In genomic region chrX:9558615-9559014, GRCh38 we compare ENCODE assay signal across 15 cellular contexts.
DNase-seq lines count a peak whose midpoint lies in the region; TF ChIP-seq lines count a peak whose summit lies in the region.
"Had no signal": no experiment of that assay in that cellular context is flagged by ENCODE, and none has a peak within 500 bp of the region (broad histone marks: within the 10 kb centered on the region; RNA-seq: fewer than 3 reads in every experiment).

No MANE protein-coding gene starts in this region.

- no peak overlapping the region for H2BK5ac ChIP-seq in mesenchymal stem cell (ENCODE audit: low read depth, low read length, poor library complexity, severe bottlenecking)

- H3K27ac ChIP-seq in SJCRH30 (no peak overlapping the region), mesenchymal stem cell (ENCODE audit: low read length, poor library complexity, severe bottlenecking) (no peak overlapping the region), prostate gland (no peak overlapping the region)
- H3K27ac ChIP-seq: SK-N-MC had no signal

- H3K4me3 ChIP-seq in SJCRH30, result no peak overlapping the region
- no peak overlapping the region for H3K4me3 ChIP-seq in mesenchymal stem cell (ENCODE audit: insufficient read depth in 1 of 2, low read depth in 1 of 2, low read length in 2 of 2)
- H3K4me3 ChIP-seq in prostate gland, result no peak overlapping the region
- H3K4me3 ChIP-seq: K562, SK-N-MC had no signal

- H2BK120ac ChIP-seq in mesenchymal stem cell (ENCODE audit: low read depth, low read length), result no peak overlapping the region

- H3K79me1 ChIP-seq in mesenchymal stem cell (replicated peaks; ENCODE audit: low read length, poor library complexity, severe bottlenecking), result no peaks in the 10 kb centered on the region

- WGBS in mesenchymal stem cell, result 0% methylated on average over 2 of the region's 4 CpGs
- WGBS in prostate gland, result 48% methylated on average over 4 of the region's 4 CpGs

- no peak overlapping the region for H4K91ac ChIP-seq in mesenchymal stem cell (ENCODE audit: low read length)

- H2AK5ac ChIP-seq in mesenchymal stem cell (ENCODE audit: low read length, severe bottlenecking), result no peak overlapping the region

- no peak overlapping the region for H4K8ac ChIP-seq in mesenchymal stem cell (ENCODE audit: low read length)

- H3K23ac ChIP-seq in mesenchymal stem cell (ENCODE audit: low read length in 2 of 2), result no peak overlapping the region

- H3K4ac ChIP-seq in mesenchymal stem cell (ENCODE audit: low read depth in 1 of 2, low read length in 2 of 2), result no peak overlapping the region

- H3K27me3 ChIP-seq in SJCRH30, result no peaks in the 10 kb centered on the region
- no peaks in the 10 kb centered on the region for H3K27me3 ChIP-seq in mesenchymal stem cell (ENCODE audit: control insufficient read depth in 1 of 2, insufficient read depth in 1 of 2, low read length in 2 of 2)
- no peaks in the 10 kb centered on the region for H3K27me3 ChIP-seq in prostate gland (replicated peaks; ENCODE audit: insufficient read depth)

- DNase-seq in H4 (ENCODE audit: low spot score), result peak; percentile 9
- peak; percentile 3 for DNase-seq in NAMALWA (ENCODE audit: low spot score)
- peak; percentile 30 to 54 for DNase-seq in SJCRH30
- DNase-seq in mesenchymal stem cell, result peak; percentile 32
- DNase-seq in CD1c-positive myeloid dendritic cell (ENCODE audit: extremely low spot score), result no peak
- DNase-seq in prostate gland (ENCODE audit: low spot score), result no peak
- DNase-seq in DMS79 (lab: John Stamatoyannopoulos, UW), result no peak
- no peak for DNase-seq in HPDE6-E6E7 (ENCODE audit: extremely low spot score)
- DNase-seq: CD8-positive, alpha-beta T cell; NCI-H1694; NCI-H2081; NCI-H748 treated with DMSO at 0.1 percent for 48 hours; Right ventricle myocardium superior had no signal

- H3K14ac ChIP-seq in mesenchymal stem cell (ENCODE audit: low read length in 2 of 2), result no peak overlapping the region

- H3K9me3 ChIP-seq in SJCRH30 (replicated peaks), result no peaks in the 10 kb centered on the region
- no peaks in the 10 kb centered on the region for H3K9me3 ChIP-seq in mesenchymal stem cell (ENCODE audit: control insufficient read depth, low read length)
- no peaks in the 10 kb centered on the region for H3K9me3 ChIP-seq in prostate gland

- no peak overlapping the region for H2BK15ac ChIP-seq in mesenchymal stem cell (ENCODE audit: low read depth, poor library complexity, severe bottlenecking)

- no peak for TF ChIP-seq CTCF in prostate gland (IDR thresholded peaks at IDR 0.05)

- H3K4me2 ChIP-seq in mesenchymal stem cell (ENCODE audit: low read length, poor library complexity, severe bottlenecking), result no peak overlapping the region

- H3K4me1 ChIP-seq in SJCRH30 (peaks cover 5% of the 10 kb centered on the region; the same call in 1 of the 2 replicates), mesenchymal stem cell (ENCODE audit: control insufficient read depth, insufficient read depth, low read depth, low read length) (peaks cover 2% of the 10 kb centered on the region), prostate gland (replicated peaks) (no peaks in the 10 kb centered on the region)

- no peak overlapping the region for H3K9ac ChIP-seq in mesenchymal stem cell (ENCODE audit: low read length)

- no peak overlapping the region for H2AFZ ChIP-seq in mesenchymal stem cell (ENCODE audit: low read depth, low read length)

- H3K36me3 ChIP-seq in SJCRH30 (0 out of 2 replicates have a peak, but pooled peaks cover 4% of the 10 kb centered on the region), mesenchymal stem cell (ENCODE audit: control insufficient read depth in 1 of 2, insufficient read depth in 2 of 2, low read depth in 1 of 2, low read length in 2 of 2) (peaks cover 0 to 7% of the 10 kb centered on the region in 2 experiments), prostate gland (no peaks in the 10 kb centered on the region)

- intact Hi-C loops in prostate gland (cut with DNase I), result no loop called here

- H3K18ac ChIP-seq in mesenchymal stem cell (ENCODE audit: low read depth in 1 of 2, low read length in 2 of 2), result no peak overlapping the region

- no peak for TF ChIP-seq POLR2A in prostate gland (IDR thresholded peaks at IDR 0.05)

- no peak overlapping the region for H2BK12ac ChIP-seq in mesenchymal stem cell (ENCODE audit: low read length in 2 of 2)

Comparison
In these comparisons a context has a peak if more than half of its experiments do, and no peak if none do; other contexts are left out.
1. DNase-seq: peak in H4 (single experiment), NAMALWA (single experiment), SJCRH30 (2 of 2) and mesenchymal stem cell (single experiment); none in CD1c-positive myeloid dendritic cell (single experiment), prostate gland (single experiment), DMS79 (single experiment) and HPDE6-E6E7 (single experiment).